8 cellular contexts compared by ENCODE assay signal in the genomic region with DNA sequence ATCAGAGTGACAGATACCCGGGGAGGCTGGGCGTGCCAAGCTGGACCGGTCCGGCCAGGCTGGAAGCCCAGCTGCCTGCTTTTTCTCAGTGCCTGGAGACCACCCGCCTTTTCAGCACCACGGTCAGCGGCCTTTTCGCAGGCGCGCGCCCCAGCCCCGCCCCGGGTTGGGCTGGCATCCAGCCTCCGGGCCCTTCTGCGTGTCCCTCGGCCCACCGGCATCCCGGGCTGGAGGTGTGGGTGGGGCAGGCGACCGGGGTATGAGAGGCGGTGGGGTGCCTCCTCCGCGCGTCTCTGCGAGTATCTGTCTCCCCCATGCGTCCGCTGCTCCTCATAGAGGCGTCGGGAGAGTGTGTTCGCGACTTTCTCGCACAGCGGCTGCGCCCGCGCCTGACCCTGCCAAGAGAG.
DNase-seq lines count a peak whose midpoint lies in the region; ATAC-seq and TF ChIP-seq lines count a peak whose summit lies in the region.

No MANE protein-coding gene starts in this region.

- H4K20me1 ChIP-seq in GM23248 (ENCODE audit: insufficient read depth): no peaks in the 10 kb centered on the region

- TF ChIP-seq CTCF in RWPE1 (conservative IDR thresholded peaks at IDR 0.05; ENCODE audit: low read depth): no peak
- TF ChIP-seq CTCF in BE2C (IDR thresholded peaks at IDR 0.05; ENCODE audit: low read depth, low read length): no peak

- H3K27ac ChIP-seq in GM23248: no peak overlapping the region
- no peak overlapping the region for H3K27ac ChIP-seq in RWPE1

- in situ Hi-C loops in GM23248 (cut with MboI): no loop called here

- H3K36me3 ChIP-seq in GM23248 (ENCODE audit: low read depth) (no peaks in the 10 kb centered on the region), BE2C (no peaks in the 10 kb centered on the region)

- H3K4me3 ChIP-seq in GM23248 (no peak overlapping the region), BE2C (ENCODE audit: low read depth, low read length) (no peak overlapping the region)

- ATAC-seq in left colon (peak; percentile 51), GM21723 (IDR thresholded peaks at IDR 0.05; ENCODE audit: unreplicated experiment) (no peak)
- peak; percentile 53 for ATAC-seq in stimulated activated naive CD8-positive, alpha-beta T cell treated with anti-CD3 and anti-CD28 coated beads, Interleukin-15, amount 100 ng/mL, for 72 hours

- H3K27me3 Mint-ChIP-seq in stimulated activated naive CD8-positive, alpha-beta T cell treated with anti-CD3 and anti-CD28 coated beads, Interleukin-15, amount 100 ng/mL, for 72 hours: peaks cover 53% of the 10 kb centered on the region

- no peaks in the 10 kb centered on the region for H3K9me2 ChIP-seq in GM23248 (ENCODE audit: insufficient read depth)

- 5 to 12% methylated on average over 25 to 31 of the region's 36 CpGs for WGBS in GM23248 (ENCODE audit: low coverage in 1 of 2, low lambda C conversion rate in 2 of 2, missing lambda C conversion rate in 2 of 2), 2 experiments

- CTCF ChIA-PET in RWPE1 (lab: Yijun Ruan, JAX): no interaction called here

- POLR2A ChIA-PET in RWPE1 (lab: Yijun Ruan, JAX; ENCODE audit: low non-redundant PET): no interaction called here

- peaks cover 4% of the 10 kb centered on the region; the same call in 1 of the 2 replicates for H3K27me3 ChIP-seq in GM23248 (replicated peaks; ENCODE audit: insufficient read depth)
- H3K27me3 ChIP-seq in BE2C: no peaks in the 10 kb centered on the region

- H3K4me2 ChIP-seq in GM23248 (ENCODE audit: unreplicated experiment): no peak overlapping the region

- H3K4me1 ChIP-seq in GM23248 (ENCODE audit: insufficient read depth) (no peaks in the 10 kb centered on the region), BE2C (peaks cover 38% of the 10 kb centered on the region)

- H3K27ac Mint-ChIP-seq in stimulated activated naive CD8-positive, alpha-beta T cell treated with anti-CD3 and anti-CD28 coated beads, Interleukin-15, amount 100 ng/mL, for 72 hours: no peak overlapping the region

- DNase-seq in GM23248: peak; percentile 46
- DNase-seq in RWPE1 (ENCODE audit: low spot score): peak; percentile 72
- DNase-seq in amniotic epithelial cell (ENCODE audit: low read depth): peak; percentile 13
- peak in 1 of 2 donors; percentile 64 for DNase-seq in left colon
- DNase-seq in stimulated activated naive CD8-positive, alpha-beta T cell treated with anti-CD3 and anti-CD28 coated beads, Interleukin-15, amount 100 ng/mL, for 72 hours: peak; percentile 39 to 56
- DNase-seq in NCI-H2081 (lab: John Stamatoyannopoulos, UW): no peak
- DNase-seq in BE2C: no peak

- no peak overlapping the region for H2AFZ ChIP-seq in GM23248

- no peaks in the 10 kb centered on the region for H3K9me3 ChIP-seq in GM23248 (ENCODE audit: low read depth)
- no peaks in the 10 kb centered on the region; the same call in 1 of the 2 replicates for H3K9me3 ChIP-seq in BE2C

- no peak overlapping the region for H3K4me3 Mint-ChIP-seq in stimulated activated naive CD8-positive, alpha-beta T cell treated with anti-CD3 and anti-CD28 coated beads, Interleukin-15, amount 100 ng/mL, for 72 hours

- no peak overlapping the region for H3K9ac ChIP-seq in GM23248

- H3K4me1 Mint-ChIP-seq in stimulated activated naive CD8-positive, alpha-beta T cell treated with anti-CD3 and anti-CD28 coated beads, Interleukin-15, amount 100 ng/mL, for 72 hours: no peaks in the 10 kb centered on the region

- no peaks in the 10 kb centered on the region for H3F3A ChIP-seq in GM23248 (ENCODE audit: insufficient read depth)

- intact Hi-C loops in left colon (cut with DNase I, micrococcal nuclease): no loop called here

- H3K9me3 Mint-ChIP-seq in stimulated activated naive CD8-positive, alpha-beta T cell treated with anti-CD3 and anti-CD28 coated beads, Interleukin-15, amount 100 ng/mL, for 72 hours: no peaks in the 10 kb centered on the region

- H3K79me2 ChIP-seq in GM23248 (ENCODE audit: insufficient read depth): no peaks in the 10 kb centered on the region

Comparison
In these comparisons a context has a peak if more than half of its experiments do, and no peak if none do; other contexts are left out.
1. DNase-seq: peak in GM23248 (single experiment), RWPE1 (single experiment), amniotic epithelial cell (single experiment) and stimulated activated naive CD8-positive, alpha-beta T cell treated with anti-CD3 and anti-CD28 coated beads, Interleukin-15, amount 100 ng/mL, for 72 hours (2 of 2); none in NCI-H2081 (0 of 2) and BE2C (single experiment).